Comparison of ENCODE assay signal across 8 cellular contexts in genomic region chr18:63422087-63422861, GRCh38. TPM values are rescaled to one million over a fixed set of nuclear protein-coding genes. Genes with fewer than 3 reads are reported as not detected.
DNase-seq lines count a peak whose midpoint lies in the region; ATAC-seq, FAIRE-seq and TF ChIP-seq lines count a peak whose summit lies in the region.

TSS of gene VPS4B (minus strand) at chr18:63422476. CDS start at chr18:63422259, 217 bp downstream.

- peak; percentile 5 for FAIRE-seq in small intestine (lab: Jason Lieb, UNC)

- H3K4me3 ChIP-seq in cardiac fibroblast (replicated peaks in 1 of 2; ENCODE audit: low read depth in 2 of 2, low read length in 2 of 2) (peak within 1 kb of the TSS; percentile 94 to 98), small intestine (ENCODE audit: low read depth in 1 of 2, low read length in 2 of 2) (peak within 1 kb of the TSS; percentile 80 to 90)

- TF ChIP-seq CTCF in WTC11 (IDR thresholded peaks at IDR 0.05) (no peak), cardiac fibroblast (IDR thresholded peaks at IDR 0.05; ENCODE audit: low read depth, low read length) (no peak)

- WGBS in small intestine, 3 donors: 0% methylated on average over 56 to 58 of the region's 58 CpGs

- POLR2A ChIA-PET in WTC11 (lab: Charles Lee): interaction anchor here (0.6 to 1.2 kb wide), 2 partner anchors 56 to 253 kb away, joined by 3 to 11 read pairs; no protein-coding TSS in a partner anchor

- DNase-seq in AG08395 (ENCODE audit: low spot score) (peak; percentile 99), NCI-H226 (peak; percentile 96), WTC11 (ENCODE audit: low spot score) (peak; percentile 99), cardiac fibroblast (ENCODE audit: low read depth in 2 of 2) (peak; percentile 100), iPS-NIHi11 (ENCODE audit: low spot score) (peak; percentile 97), small intestine (peak; percentile 100)

- ATAC-seq in GM18909 (IDR thresholded peaks at IDR 0.05; ENCODE audit: poor library complexity, unreplicated experiment): peak; percentile 98
- ATAC-seq in HG03175 (IDR thresholded peaks at IDR 0.05; ENCODE audit: unreplicated experiment): peak; percentile 95
- ATAC-seq in WTC11: peak; percentile 98

- peaks cover 4% of the 10 kb centered on the region; the same call in 1 of the 2 replicates for H3K36me3 Mint-ChIP-seq in WTC11

- H3K27ac ChIP-seq in small intestine (ENCODE audit: low read depth in 1 of 2, low read length in 1 of 2): peak within 1 kb of the TSS; percentile 93 to 94

- H3K4me1 ChIP-seq in small intestine (ENCODE audit: control insufficient read depth in 2 of 2, insufficient read depth in 1 of 2, low read depth in 1 of 2, low read length in 1 of 2): no peaks in the 10 kb centered on the region

- H3K4me1 Mint-ChIP-seq in WTC11: peaks cover 19% of the 10 kb centered on the region

- H3K36me3 ChIP-seq in small intestine (ENCODE audit: control insufficient read depth in 2 of 2, insufficient read depth in 2 of 2, low read length in 2 of 2): no peaks in the 10 kb centered on the region

- H3K4me3 Mint-ChIP-seq in WTC11: peak within 1 kb of the TSS; percentile 99

- H3K9me3 ChIP-seq in small intestine (ENCODE audit: control insufficient read depth, low read depth): no peaks in the 10 kb centered on the region

- no peaks in the 10 kb centered on the region; the same call in 1 of the 2 replicates for H3K27me3 Mint-ChIP-seq in WTC11 (ENCODE audit: low read depth)

- H3K27ac Mint-ChIP-seq in WTC11: peak within 1 kb of the TSS; percentile 99

- CTCF ChIA-PET in WTC11 (lab: Charles Lee): interaction anchor here (0.5 to 1.2 kb wide), 6 partner anchors 17 to 301 kb away, joined by 3 to 7 read pairs (median 4); no protein-coding TSS in a partner anchor

- H3K9me3 Mint-ChIP-seq in WTC11: no peaks in the 10 kb centered on the region

- H3K27me3 ChIP-seq in small intestine (ENCODE audit: control insufficient read depth in 2 of 2, insufficient read depth in 2 of 2, low read length in 2 of 2): no peaks in the 10 kb centered on the region

TF ChIP-seq in WTC11, 78 proteins besides CTCF, POLR2A, EP300 and RAD21 (continues in another document):
- TF ChIP-seq FOXP1 (CRISPR knock-in tag; IDR thresholded peaks at IDR 0.05; ENCODE audit: borderline replicate concordance) (peak; percentile 84; the same call in 1 of the 2 replicates), NFYB (CRISPR knock-in tag; conservative IDR thresholded peaks at IDR 0.05; ENCODE audit: low read depth) (peak; percentile 74), RELA (CRISPR knock-in tag; IDR thresholded peaks at IDR 0.05; ENCODE audit: borderline replicate concordance) (no peak), FOXK1 (CRISPR knock-in tag; IDR thresholded peaks at IDR 0.05) (peak; percentile 90), KAT7 (CRISPR knock-in tag; IDR thresholded peaks at IDR 0.05; ENCODE audit: borderline replicate concordance) (0 out of 2 replicates have a peak, but pooled peaks have one; percentile 22), CREM (CRISPR knock-in tag; IDR thresholded peaks at IDR 0.05) (peak; percentile 98), ETV6 (CRISPR knock-in tag; IDR thresholded peaks at IDR 0.05) (peak; percentile 63; the same call in 1 of the 2 replicates), SP1 (CRISPR knock-in tag; conservative IDR thresholded peaks at IDR 0.05) (peak; percentile 99), GABPB1 (CRISPR knock-in tag; IDR thresholded peaks at IDR 0.05) (peak; percentile 88), ATF1 (CRISPR knock-in tag; IDR thresholded peaks at IDR 0.05) (peak; percentile 87), IRF1 (CRISPR knock-in tag; IDR thresholded peaks at IDR 0.05) (peak; percentile 83; the same call in 1 of the 2 replicates), FOXP4 (CRISPR knock-in tag; IDR thresholded peaks at IDR 0.05) (peak; percentile 62), MYBL2 (CRISPR knock-in tag; IDR thresholded peaks at IDR 0.05) (peak; percentile 60)
- TF ChIP-seq, protein P1, sequence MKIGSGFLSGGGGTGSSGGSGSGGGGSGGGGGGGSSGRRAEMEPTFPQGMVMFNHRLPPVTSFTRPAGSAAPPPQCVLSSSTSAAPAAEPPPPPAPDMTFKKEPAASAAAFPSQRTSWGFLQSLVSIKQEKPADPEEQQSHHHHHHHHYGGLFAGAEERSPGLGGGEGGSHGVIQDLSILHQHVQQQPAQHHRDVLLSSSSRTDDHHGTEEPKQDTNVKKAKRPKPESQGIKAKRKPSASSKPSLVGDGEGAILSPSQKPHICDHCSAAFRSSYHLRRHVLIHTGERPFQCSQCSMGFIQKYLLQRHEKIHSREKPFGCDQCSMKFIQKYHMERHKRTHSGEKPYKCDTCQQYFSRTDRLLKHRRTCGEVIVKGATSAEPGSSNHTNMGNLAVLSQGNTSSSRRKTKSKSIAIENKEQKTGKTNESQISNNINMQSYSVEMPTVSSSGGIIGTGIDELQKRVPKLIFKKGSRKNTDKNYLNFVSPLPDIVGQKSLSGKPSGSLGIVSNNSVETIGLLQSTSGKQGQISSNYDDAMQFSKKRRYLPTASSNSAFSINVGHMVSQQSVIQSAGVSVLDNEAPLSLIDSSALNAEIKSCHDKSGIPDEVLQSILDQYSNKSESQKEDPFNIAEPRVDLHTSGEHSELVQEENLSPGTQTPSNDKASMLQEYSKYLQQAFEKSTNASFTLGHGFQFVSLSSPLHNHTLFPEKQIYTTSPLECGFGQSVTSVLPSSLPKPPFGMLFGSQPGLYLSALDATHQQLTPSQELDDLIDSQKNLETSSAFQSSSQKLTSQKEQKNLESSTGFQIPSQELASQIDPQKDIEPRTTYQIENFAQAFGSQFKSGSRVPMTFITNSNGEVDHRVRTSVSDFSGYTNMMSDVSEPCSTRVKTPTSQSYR (CRISPR knock-in tag; IDR thresholded peaks at IDR 0.05): no peak
- TF ChIP-seq, protein P2, sequence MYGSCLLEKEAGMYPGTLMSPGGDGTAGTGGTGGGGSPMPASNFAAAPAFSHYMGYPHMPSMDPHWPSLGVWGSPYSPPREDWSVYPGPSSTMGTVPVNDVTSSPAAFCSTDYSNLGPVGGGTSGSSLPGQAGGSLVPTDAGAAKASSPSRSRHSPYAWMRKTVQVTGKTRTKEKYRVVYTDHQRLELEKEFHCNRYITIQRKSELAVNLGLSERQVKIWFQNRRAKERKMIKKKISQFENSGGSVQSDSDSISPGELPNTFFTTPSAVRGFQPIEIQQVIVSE (CRISPR knock-in tag; IDR thresholded peaks at IDR 0.05; ENCODE audit: borderline replicate concordance): no peak
- TF ChIP-seq, protein P3, sequence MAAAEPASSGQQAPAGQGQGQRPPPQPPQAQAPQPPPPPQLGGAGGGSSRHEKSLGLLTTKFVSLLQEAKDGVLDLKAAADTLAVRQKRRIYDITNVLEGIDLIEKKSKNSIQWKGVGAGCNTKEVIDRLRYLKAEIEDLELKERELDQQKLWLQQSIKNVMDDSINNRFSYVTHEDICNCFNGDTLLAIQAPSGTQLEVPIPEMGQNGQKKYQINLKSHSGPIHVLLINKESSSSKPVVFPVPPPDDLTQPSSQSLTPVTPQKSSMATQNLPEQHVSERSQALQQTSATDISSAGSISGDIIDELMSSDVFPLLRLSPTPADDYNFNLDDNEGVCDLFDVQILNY (CRISPR knock-in tag; IDR thresholded peaks at IDR 0.05): peak; percentile 78; the same call in 1 of the 2 replicates
- TF ChIP-seq, protein P4, sequence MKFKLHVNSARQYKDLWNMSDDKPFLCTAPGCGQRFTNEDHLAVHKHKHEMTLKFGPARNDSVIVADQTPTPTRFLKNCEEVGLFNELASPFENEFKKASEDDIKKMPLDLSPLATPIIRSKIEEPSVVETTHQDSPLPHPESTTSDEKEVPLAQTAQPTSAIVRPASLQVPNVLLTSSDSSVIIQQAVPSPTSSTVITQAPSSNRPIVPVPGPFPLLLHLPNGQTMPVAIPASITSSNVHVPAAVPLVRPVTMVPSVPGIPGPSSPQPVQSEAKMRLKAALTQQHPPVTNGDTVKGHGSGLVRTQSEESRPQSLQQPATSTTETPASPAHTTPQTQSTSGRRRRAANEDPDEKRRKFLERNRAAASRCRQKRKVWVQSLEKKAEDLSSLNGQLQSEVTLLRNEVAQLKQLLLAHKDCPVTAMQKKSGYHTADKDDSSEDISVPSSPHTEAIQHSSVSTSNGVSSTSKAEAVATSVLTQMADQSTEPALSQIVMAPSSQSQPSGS (CRISPR knock-in tag; IDR thresholded peaks at IDR 0.05; ENCODE audit: borderline replicate concordance, low read depth): no peak

RNA-seq across cellular contexts. Expression of gene VPS4B, which starts in this region (rescaled TPM):
- 37.8 to 44.1 TPM (median 42.8 TPM) in 3 replicates for total RNA-seq in WTC11 (2021)
- 10 to 100 TPM; 27.2 to 34.6 (median 32.9) TPM for polyA plus RNA-seq in small intestine

Comparison
In these comparisons a context has a peak if more than half of its experiments do, and no peak if none do; other contexts are left out.
1. Peak in every context shown above with its lines: DNase-seq, ATAC-seq, H3K4me3 ChIP-seq and H3K27ac ChIP-seq.